ENCODE assay signal across 10 cellular contexts in genomic region chr16:1962161-1963153, GRCh38. TPM values are rescaled to one million over a fixed set of nuclear protein-coding genes. Genes with fewer than 3 reads are reported as not detected.
DNase-seq lines count a peak whose midpoint lies in the region; ATAC-seq and TF ChIP-seq lines count a peak whose summit lies in the region.
"Not testable (repeated sequence)": the region's sequence is repeated elsewhere in the genome, so short reads cannot be mapped to it uniquely, and the experiment has no call there.
"Had no signal": no experiment of that assay in that cellular context is flagged by ENCODE, and none has a peak within 500 bp of the region (broad histone marks: within the 10 kb centered on the region; RNA-seq: fewer than 3 reads in every experiment).

No MANE protein-coding gene starts in this region.

- H3K27ac ChIP-seq in CD4-positive, alpha-beta memory T cell (ENCODE audit: low read depth, low read length): peak overlapping the region; percentile 97
- H3K27ac ChIP-seq in gastrocnemius medialis: peak overlapping the region in 3 of 4 donors; percentile 88 to 99 (median 95)

- not testable (repeated sequence) for H3K9me3 Mint-ChIP-seq in CD4-positive, alpha-beta memory T cell; IgD-negative memory B cell; activated CD4-positive, alpha-beta T cell treated with anti-CD3 and anti-CD28 coated beads for 36 hours (ENCODE audit: low read depth); brain

- H3K4me1 Mint-ChIP-seq in CD4-positive, alpha-beta memory T cell: peaks cover 30 to 66% (median 47%) of the 10 kb centered on the region in 4 donors
- H3K4me1 Mint-ChIP-seq in IgD-negative memory B cell (peaks cover 24 to 33% (median 31%) of the 10 kb centered on the region in 3 donors), brain (peaks cover 53% of the 10 kb centered on the region)
- H3K4me1 Mint-ChIP-seq in activated CD4-positive, alpha-beta T cell treated with anti-CD3 and anti-CD28 coated beads for 36 hours: peaks cover 38% of the 10 kb centered on the region

- not testable (repeated sequence) for H3K4me3 ChIP-seq in CD4-positive, alpha-beta memory T cell (ENCODE audit: low read length in 2 of 2); gastrocnemius medialis
- peak overlapping the region; percentile 93 for H3K4me3 ChIP-seq in iPS-11a (ENCODE audit: low read depth, low read length)

- ATAC-seq in activated CD4-positive, alpha-beta T cell treated with anti-CD3 and anti-CD28 coated beads for 36 hours; gastrocnemius medialis: not testable (repeated sequence)

- peak in 1 of 5 donors; percentile 34 for DNase-seq in CD4-positive, alpha-beta memory T cell
- DNase-seq in activated CD4-positive, alpha-beta T cell treated with anti-CD3 and anti-CD28 coated beads for 36 hours; gastrocnemius medialis: not testable (repeated sequence)

- intact Hi-C loops in CD4-positive, alpha-beta memory T cell (cut with micrococcal nuclease); gastrocnemius medialis (cut with DNase I; ENCODE audit: low total_unique reads): not testable (repeated sequence)
- intact Hi-C loops in activated CD4-positive, alpha-beta T cell treated with anti-CD3 and anti-CD28 coated beads for 36 hours (cut with DNase I, micrococcal nuclease): loop anchor here in 1 of 2 experiments (5.0 kb wide), 1 partner anchor 45 kb away; the partner anchor contains the start of gene ZNF598

- H3K4me1 ChIP-seq in CD4-positive, alpha-beta memory T cell (ENCODE audit: insufficient read depth, low read length): peaks cover 57% of the 10 kb centered on the region
- H3K4me1 ChIP-seq in gastrocnemius medialis: peaks cover 28 to 35% of the 10 kb centered on the region in 2 donors

- in situ Hi-C loops in gastrocnemius medialis (cut with MboI; ENCODE audit: low sequenced_read_pairs in 4 of 4): not testable (repeated sequence)

- not testable (repeated sequence) for TF ChIP-seq CTCF in brain (conservative IDR thresholded peaks at IDR 0.05); gastrocnemius medialis (IDR thresholded peaks at IDR 0.05 in 4 of 5, conservative IDR thresholded peaks at IDR 0.05 in 1 of 5)

- peak overlapping the region; percentile 83 to 99 (median 92) for H3K27ac Mint-ChIP-seq in CD4-positive, alpha-beta memory T cell
- H3K27ac Mint-ChIP-seq in IgD-negative memory B cell (peak overlapping the region; percentile 95 to 100 (median 99)), brain (peak overlapping the region in 4 of 5 experiments; percentile 48 to 94 (median 92))
- peak overlapping the region; percentile 99 for H3K27ac Mint-ChIP-seq in activated CD4-positive, alpha-beta T cell treated with anti-CD3 and anti-CD28 coated beads for 36 hours

- not testable (repeated sequence) for H3K9me3 ChIP-seq in CD4-positive, alpha-beta memory T cell (ENCODE audit: control insufficient read depth in 1 of 2, low read length in 2 of 2); gastrocnemius medialis

- H3K36me3 ChIP-seq in CD4-positive, alpha-beta memory T cell (ENCODE audit: insufficient read depth, low read length): peaks cover 18% of the 10 kb centered on the region
- H3K36me3 ChIP-seq in gastrocnemius medialis: peaks cover 0 to 25% of the 10 kb centered on the region in 2 donors

- H3K36me3 Mint-ChIP-seq in CD4-positive, alpha-beta memory T cell: peaks cover 21 to 49% of the 10 kb centered on the region in 2 donors
- H3K36me3 Mint-ChIP-seq in IgD-negative memory B cell: not testable (repeated sequence)
- H3K36me3 Mint-ChIP-seq in activated CD4-positive, alpha-beta T cell treated with anti-CD3 and anti-CD28 coated beads for 36 hours (ENCODE audit: low read depth): peaks cover 49% of the 10 kb centered on the region
- peaks cover 32% of the 10 kb centered on the region for H3K36me3 Mint-ChIP-seq in brain

- not testable (repeated sequence) for H3K27me3 Mint-ChIP-seq in CD4-positive, alpha-beta memory T cell; IgD-negative memory B cell; activated CD4-positive, alpha-beta T cell treated with anti-CD3 and anti-CD28 coated beads for 36 hours; brain

- not testable (repeated sequence) for TF ChIP-seq POLR2A in gastrocnemius medialis (IDR thresholded peaks at IDR 0.05)

- peak overlapping the region; percentile 91 to 97 (median 93) for H3K4me3 Mint-ChIP-seq in CD4-positive, alpha-beta memory T cell
- H3K4me3 Mint-ChIP-seq in IgD-negative memory B cell: peak overlapping the region; percentile 25 to 100 (median 96)
- peak overlapping the region; percentile 96 for H3K4me3 Mint-ChIP-seq in activated CD4-positive, alpha-beta T cell treated with anti-CD3 and anti-CD28 coated beads for 36 hours
- H3K4me3 Mint-ChIP-seq in brain: peak overlapping the region; percentile 93 to 98 (median 96)

- H3K27me3 ChIP-seq in CD4-positive, alpha-beta memory T cell (ENCODE audit: insufficient read depth, low read length); gastrocnemius medialis: not testable (repeated sequence)

- CTCF ChIA-PET in CD4-positive, alpha-beta memory T cell (lab: Charles Lee; ENCODE audit: partially characterized antibody); activated CD4-positive, alpha-beta T cell treated with anti-CD3 and anti-CD28 coated beads for 36 hours (lab: Charles Lee): not testable (repeated sequence)

- POLR2A ChIA-PET in CD4-positive, alpha-beta memory T cell (lab: Charles Lee; ENCODE audit: partially characterized antibody): interaction anchor here (1.2 to 9.4 kb wide), 7 partner anchors 8 to 192 kb away, joined by 3 to 99 read pairs (median 20); partner anchors contain the start of genes GFER, MSRB1, NOXO1 and SYNGR3
- POLR2A ChIA-PET in activated CD4-positive, alpha-beta T cell treated with anti-CD3 and anti-CD28 coated beads for 36 hours (lab: Charles Lee): interaction anchor here (1.7 to 2.5 kb wide), 2 partner anchors 9 to 19 kb away, joined by 9 to 14 read pairs; partner anchors contain the start of genes MSRB1 and TBL3

RNA-seq across cellular contexts. Expression of gene RPS2, which starts 2.2 kb away (rescaled TPM):
- 1,000 to 10,000 TPM; 2,828 to 2,894 TPM for total RNA-seq in CD4-positive, alpha-beta memory T cell
- polyA plus RNA-seq in CD4-positive, alpha-beta memory T cell: 1,000 to 10,000 TPM; 6,382 to 6,826 TPM
- polyA plus RNA-seq in IgD-negative memory B cell: 6,339 TPM
- total RNA-seq in activated CD4-positive, alpha-beta T cell treated with anti-CD3 and anti-CD28 coated beads for 36 hours: 1,000 to 10,000 TPM; 5,351 to 6,287 TPM
- 3,590 TPM for polyA plus RNA-seq in brain (ENCODE audit: insufficient read depth, low read depth, low replicate concordance)
- 1,000 to 10,000 TPM; 1,162 to 1,876 (median 1,684) TPM for total RNA-seq in gastrocnemius medialis

RNA-seq across cellular contexts. Expression of gene NDUFB10, which starts 3.1 kb away (rescaled TPM):
- total RNA-seq in CD4-positive, alpha-beta memory T cell: 10 to 100 TPM; 76.5 to 86.2 TPM
- polyA plus RNA-seq in CD4-positive, alpha-beta memory T cell: 100 to 1,000 TPM; 205 to 223 TPM
- polyA plus RNA-seq in IgD-negative memory B cell (204 TPM), brain (ENCODE audit: insufficient read depth, low read depth, low replicate concordance) (281 TPM)
- 100 to 1,000 TPM; 113 to 118 TPM for total RNA-seq in activated CD4-positive, alpha-beta T cell treated with anti-CD3 and anti-CD28 coated beads for 36 hours
- total RNA-seq in gastrocnemius medialis: 1,000 to 10,000 TPM in 1 of 4 donors, 100 to 1,000 TPM in 3; 530 to 1,014 (median 743) TPM

RNA-seq across cellular contexts. Expression of gene RNF151, which starts 4.2 kb away (rescaled TPM):
- not detected for total RNA-seq in CD4-positive, alpha-beta memory T cell
- not detected for polyA plus RNA-seq in CD4-positive, alpha-beta memory T cell
- not detected for polyA plus RNA-seq in IgD-negative memory B cell
- total RNA-seq in activated CD4-positive, alpha-beta T cell treated with anti-CD3 and anti-CD28 coated beads for 36 hours: not detected
- polyA plus RNA-seq in brain (ENCODE audit: insufficient read depth, low read depth, low replicate concordance): not detected
- total RNA-seq in gastrocnemius medialis: not detected
- total RNA-seq: glomerular endothelial cell, lower lobe of right lung, right cardiac atrium, vagina had no signal
- polyA plus RNA-seq: right cardiac atrium had no signal

RNA-seq across cellular contexts. Expression of gene RPL3L, which starts 8.0 kb away (rescaled TPM):
- total RNA-seq in CD4-positive, alpha-beta memory T cell: not detected
- polyA plus RNA-seq in CD4-positive, alpha-beta memory T cell: not detected
- not detected for polyA plus RNA-seq in IgD-negative memory B cell
- not detected for total RNA-seq in activated CD4-positive, alpha-beta T cell treated with anti-CD3 and anti-CD28 coated beads for 36 hours
- polyA plus RNA-seq in brain (ENCODE audit: insufficient read depth, low read depth, low replicate concordance): not detected
- 100 to 1,000 TPM; 116 to 354 (median 188) TPM for total RNA-seq in gastrocnemius medialis
- total RNA-seq: glomerular endothelial cell, lower lobe of right lung, vagina had no signal

RNA-seq across cellular contexts. Expression of gene TBL3, which starts 9.4 kb away (rescaled TPM):
- 10 to 100 TPM; 33.2 to 35.0 TPM for total RNA-seq in CD4-positive, alpha-beta memory T cell
- polyA plus RNA-seq in CD4-positive, alpha-beta memory T cell: 10 to 100 TPM; 44.1 to 47.6 TPM
- polyA plus RNA-seq in IgD-negative memory B cell (52.0 TPM), brain (ENCODE audit: insufficient read depth, low read depth, low replicate concordance) (82.7 TPM)
- 10 to 100 TPM; 47.4 to 48.6 TPM for total RNA-seq in activated CD4-positive, alpha-beta T cell treated with anti-CD3 and anti-CD28 coated beads for 36 hours
- 10 to 100 TPM; 48.2 to 79.5 (median 71.4) TPM for total RNA-seq in gastrocnemius medialis

Comparison
In these comparisons a context has a peak if more than half of its experiments do, and no peak if none do; other contexts are left out.
1. RNA of gene NDUFB10, which starts 3.1 kb away (total RNA-seq): 530 to 1,014 TPM in gastrocnemius medialis; 113 to 118 TPM in activated CD4-positive, alpha-beta T cell treated with anti-CD3 and anti-CD28 coated beads for 36 hours and 76.5 to 86.2 TPM in CD4-positive, alpha-beta memory T cell; every median in the first group is over 4 times any median in the second.
2. Peak in every context shown above with its lines, with median percentiles within 50 percentile points of each other: H3K27ac Mint-ChIP-seq and H3K4me3 Mint-ChIP-seq.